1 cellular context compared by ENCODE assay signal in the genomic region with DNA sequence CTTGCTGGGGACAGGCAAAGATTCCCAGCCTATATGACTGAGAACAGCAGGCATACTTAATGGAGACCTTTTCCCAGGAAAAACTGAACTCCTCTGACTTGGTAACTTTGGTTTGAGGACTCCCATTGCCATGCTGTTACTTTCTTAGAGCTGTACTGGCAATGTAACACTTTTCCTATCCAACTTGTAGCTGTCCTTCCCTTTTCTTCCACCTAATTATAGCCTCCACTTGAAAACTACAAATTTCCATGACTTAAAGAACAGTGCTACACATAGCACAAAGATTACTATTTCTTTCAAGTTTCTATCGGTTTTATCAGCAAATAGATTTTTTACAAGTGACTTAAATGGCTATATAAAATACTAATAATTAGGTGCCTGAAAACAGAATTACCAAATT.
TF ChIP-seq lines count a peak whose summit lies in the region.

No MANE protein-coding gene starts in this region.

TF ChIP-seq in WTC11, 78 proteins besides CTCF, POLR2A, EP300 and RAD21 (continued from another document):
- TF ChIP-seq, protein P1, sequence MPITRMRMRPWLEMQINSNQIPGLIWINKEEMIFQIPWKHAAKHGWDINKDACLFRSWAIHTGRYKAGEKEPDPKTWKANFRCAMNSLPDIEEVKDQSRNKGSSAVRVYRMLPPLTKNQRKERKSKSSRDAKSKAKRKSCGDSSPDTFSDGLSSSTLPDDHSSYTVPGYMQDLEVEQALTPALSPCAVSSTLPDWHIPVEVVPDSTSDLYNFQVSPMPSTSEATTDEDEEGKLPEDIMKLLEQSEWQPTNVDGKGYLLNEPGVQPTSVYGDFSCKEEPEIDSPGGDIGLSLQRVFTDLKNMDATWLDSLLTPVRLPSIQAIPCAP (CRISPR knock-in tag; IDR thresholded peaks at IDR 0.05) = no peak
- TF ChIP-seq SMAD4 (CRISPR knock-in tag; IDR thresholded peaks at IDR 0.05) (no peak), TP53 (CRISPR knock-in tag; IDR thresholded peaks at IDR 0.05) (no peak), NFYB (CRISPR knock-in tag; conservative IDR thresholded peaks at IDR 0.05; ENCODE audit: low read depth) (no peak), FOXJ3 (CRISPR knock-in tag; IDR thresholded peaks at IDR 0.05; ENCODE audit: borderline replicate concordance) (no peak), ZNF396 (CRISPR knock-in tag; IDR thresholded peaks at IDR 0.05; ENCODE audit: borderline replicate concordance) (no peak), FOXP1 (CRISPR knock-in tag; IDR thresholded peaks at IDR 0.05; ENCODE audit: borderline replicate concordance) (no peak)
- TF ChIP-seq, protein P2, sequence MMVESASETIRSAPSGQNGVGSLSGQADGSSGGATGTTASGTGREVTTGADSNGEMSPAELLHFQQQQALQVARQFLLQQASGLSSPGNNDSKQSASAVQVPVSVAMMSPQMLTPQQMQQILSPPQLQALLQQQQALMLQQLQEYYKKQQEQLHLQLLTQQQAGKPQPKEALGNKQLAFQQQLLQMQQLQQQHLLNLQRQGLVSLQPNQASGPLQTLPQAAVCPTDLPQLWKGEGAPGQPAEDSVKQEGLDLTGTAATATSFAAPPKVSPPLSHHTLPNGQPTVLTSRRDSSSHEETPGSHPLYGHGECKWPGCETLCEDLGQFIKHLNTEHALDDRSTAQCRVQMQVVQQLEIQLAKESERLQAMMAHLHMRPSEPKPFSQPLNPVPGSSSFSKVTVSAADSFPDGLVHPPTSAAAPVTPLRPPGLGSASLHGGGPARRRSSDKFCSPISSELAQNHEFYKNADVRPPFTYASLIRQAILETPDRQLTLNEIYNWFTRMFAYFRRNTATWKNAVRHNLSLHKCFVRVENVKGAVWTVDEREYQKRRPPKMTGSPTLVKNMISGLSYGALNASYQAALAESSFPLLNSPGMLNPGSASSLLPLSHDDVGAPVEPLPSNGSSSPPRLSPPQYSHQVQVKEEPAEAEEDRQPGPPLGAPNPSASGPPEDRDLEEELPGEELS (CRISPR knock-in tag; IDR thresholded peaks at IDR 0.05) = no peak
- TF ChIP-seq, protein P3, sequence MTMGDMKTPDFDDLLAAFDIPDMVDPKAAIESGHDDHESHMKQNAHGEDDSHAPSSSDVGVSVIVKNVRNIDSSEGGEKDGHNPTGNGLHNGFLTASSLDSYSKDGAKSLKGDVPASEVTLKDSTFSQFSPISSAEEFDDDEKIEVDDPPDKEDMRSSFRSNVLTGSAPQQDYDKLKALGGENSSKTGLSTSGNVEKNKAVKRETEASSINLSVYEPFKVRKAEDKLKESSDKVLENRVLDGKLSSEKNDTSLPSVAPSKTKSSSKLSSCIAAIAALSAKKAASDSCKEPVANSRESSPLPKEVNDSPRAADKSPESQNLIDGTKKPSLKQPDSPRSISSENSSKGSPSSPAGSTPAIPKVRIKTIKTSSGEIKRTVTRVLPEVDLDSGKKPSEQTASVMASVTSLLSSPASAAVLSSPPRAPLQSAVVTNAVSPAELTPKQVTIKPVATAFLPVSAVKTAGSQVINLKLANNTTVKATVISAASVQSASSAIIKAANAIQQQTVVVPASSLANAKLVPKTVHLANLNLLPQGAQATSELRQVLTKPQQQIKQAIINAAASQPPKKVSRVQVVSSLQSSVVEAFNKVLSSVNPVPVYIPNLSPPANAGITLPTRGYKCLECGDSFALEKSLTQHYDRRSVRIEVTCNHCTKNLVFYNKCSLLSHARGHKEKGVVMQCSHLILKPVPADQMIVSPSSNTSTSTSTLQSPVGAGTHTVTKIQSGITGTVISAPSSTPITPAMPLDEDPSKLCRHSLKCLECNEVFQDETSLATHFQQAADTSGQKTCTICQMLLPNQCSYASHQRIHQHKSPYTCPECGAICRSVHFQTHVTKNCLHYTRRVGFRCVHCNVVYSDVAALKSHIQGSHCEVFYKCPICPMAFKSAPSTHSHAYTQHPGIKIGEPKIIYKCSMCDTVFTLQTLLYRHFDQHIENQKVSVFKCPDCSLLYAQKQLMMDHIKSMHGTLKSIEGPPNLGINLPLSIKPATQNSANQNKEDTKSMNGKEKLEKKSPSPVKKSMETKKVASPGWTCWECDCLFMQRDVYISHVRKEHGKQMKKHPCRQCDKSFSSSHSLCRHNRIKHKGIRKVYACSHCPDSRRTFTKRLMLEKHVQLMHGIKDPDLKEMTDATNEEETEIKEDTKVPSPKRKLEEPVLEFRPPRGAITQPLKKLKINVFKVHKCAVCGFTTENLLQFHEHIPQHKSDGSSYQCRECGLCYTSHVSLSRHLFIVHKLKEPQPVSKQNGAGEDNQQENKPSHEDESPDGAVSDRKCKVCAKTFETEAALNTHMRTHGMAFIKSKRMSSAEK (CRISPR knock-in tag; IDR thresholded peaks at IDR 0.05; ENCODE audit: borderline replicate concordance) = no peak
- TF ChIP-seq, protein P4, sequence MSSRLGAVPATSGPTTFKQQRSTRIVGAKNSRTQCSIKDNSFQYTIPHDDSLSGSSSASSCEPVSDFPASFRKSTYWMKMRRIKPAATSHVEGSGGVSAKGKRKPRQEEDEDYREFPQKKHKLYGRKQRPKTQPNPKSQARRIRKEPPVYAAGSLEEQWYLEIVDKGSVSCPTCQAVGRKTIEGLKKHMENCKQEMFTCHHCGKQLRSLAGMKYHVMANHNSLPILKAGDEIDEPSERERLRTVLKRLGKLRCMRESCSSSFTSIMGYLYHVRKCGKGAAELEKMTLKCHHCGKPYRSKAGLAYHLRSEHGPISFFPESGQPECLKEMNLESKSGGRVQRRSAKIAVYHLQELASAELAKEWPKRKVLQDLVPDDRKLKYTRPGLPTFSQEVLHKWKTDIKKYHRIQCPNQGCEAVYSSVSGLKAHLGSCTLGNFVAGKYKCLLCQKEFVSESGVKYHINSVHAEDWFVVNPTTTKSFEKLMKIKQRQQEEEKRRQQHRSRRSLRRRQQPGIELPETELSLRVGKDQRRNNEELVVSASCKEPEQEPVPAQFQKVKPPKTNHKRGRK (CRISPR knock-in tag; IDR thresholded peaks at IDR 0.05; ENCODE audit: borderline replicate concordance) = no peak
